13 cellular contexts compared by ENCODE assay signal in genomic region chr16:53456625-53457024, GRCh38. TPM values are rescaled to one million over a fixed set of nuclear protein-coding genes. Genes with fewer than 3 reads are reported as not detected.
DNase-seq lines count a peak whose midpoint lies in the region; ATAC-seq and TF ChIP-seq lines count a peak whose summit lies in the region.
"Had no signal": no experiment of that assay in that cellular context is flagged by ENCODE, and none has a peak within 500 bp of the region (broad histone marks: within the 10 kb centered on the region; RNA-seq: fewer than 3 reads in every experiment).

No MANE protein-coding gene starts in this region.

- intact Hi-C loops in IMR-90 (cut with micrococcal nuclease) = loop anchor here (10.0 kb wide), 1 partner anchor 142 kb away; no protein-coding TSS in a partner anchor
- intact Hi-C loops in activated CD4-positive, alpha-beta memory T cell treated with anti-CD3 and anti-CD28 coated beads for 36 hours (cut with micrococcal nuclease) = loop anchor here (1.0 to 10.0 kb wide), 5 partner anchors 21 to 1468 kb away; partner anchors contain the start of gene AKTIP
- intact Hi-C loops in mucosa of descending colon (cut with DNase I, micrococcal nuclease) = no loop called here

- no peak for TF ChIP-seq POLR2A in IMR-90 (IDR thresholded peaks at IDR 0.05; ENCODE audit: low read depth, low read length)

- no TSS peak for BruUV-seq in IMR-90 (replicated peaks; lab: Mats Ljungman, UMichigan)

- ATAC-seq in IMR-90 (ENCODE audit: low read depth) (no peak), mucosa of descending colon (peak; percentile 73), GM19463 (IDR thresholded peaks at IDR 0.05; ENCODE audit: unreplicated experiment) (no peak), HG03439 (IDR thresholded peaks at IDR 0.05; ENCODE audit: unreplicated experiment) (no peak), WTC11 (no peak)
- ATAC-seq: left lung had no signal

- H3K9me3 ChIP-seq in IMR-90 (ENCODE audit: control insufficient read depth, insufficient read depth, low read length) = no peaks in the 10 kb centered on the region
- H3K9me3 ChIP-seq in mucosa of descending colon = no peaks in the 10 kb centered on the region
- H3K9me3 ChIP-seq: left lung had no signal

- WGBS in IMR-90 (ENCODE audit: extremely low coverage in 2 of 2, insufficient read length in 1 of 2), 2 experiments = no CpG with 5 or more reads among the region's 2 CpGs

- H3K23ac ChIP-seq in IMR-90 (ENCODE audit: low read depth, low read length) = no peak overlapping the region

- H3K9me3 Mint-ChIP-seq in activated CD4-positive, alpha-beta memory T cell treated with anti-CD3 and anti-CD28 coated beads for 36 hours = no peaks in the 10 kb centered on the region
- H3K9me3 Mint-ChIP-seq in chondrocyte (ENCODE audit: low read depth) = no peaks in the 10 kb centered on the region
- no peaks in the 10 kb centered on the region for H3K9me3 Mint-ChIP-seq in WTC11
- H3K9me3 Mint-ChIP-seq: dendritic cell treated with granulocyte-macrophage colony-stimulating factor and Interleukin-4, amounts not matched to agents 40 ng/mL and 50 ng/mL, for 4 days had no signal

- H3K27me3 ChIP-seq in IMR-90 (ENCODE audit: control insufficient read depth, insufficient read depth, low read length) = no peaks in the 10 kb centered on the region
- H3K27me3 ChIP-seq: left lung had no signal

- H3K14ac ChIP-seq in IMR-90 (replicated peaks; ENCODE audit: low read depth, low read length) = no peak overlapping the region

- no peak overlapping the region for H2BK120ac ChIP-seq in IMR-90 (ENCODE audit: low read depth, low read length)

- no peak overlapping the region for H3K27ac ChIP-seq in IMR-90 (ENCODE audit: insufficient read depth, low read length)

- H3K4me3 ChIP-seq in IMR-90 (ENCODE audit: insufficient read depth, low read depth, low read length) (no peak overlapping the region), mucosa of descending colon (no peak overlapping the region)
- H3K4me3 ChIP-seq: left lung had no signal

- DNase-seq in GF-D8 (lab: John Stamatoyannopoulos, UW) (peak; percentile 53), IMR-90 (no peak), mucosa of descending colon (no peak), chondrocyte (ENCODE audit: low spot score) (no peak), WTC11 (ENCODE audit: low spot score) (no peak)
- peak; percentile 24 for DNase-seq in activated CD4-positive, alpha-beta memory T cell treated with anti-CD3 and anti-CD28 coated beads for 36 hours
- DNase-seq: DMS79, left lung, NCI-H345 had no signal

- peaks cover 86% of the 10 kb centered on the region for H3K4me1 Mint-ChIP-seq in activated CD4-positive, alpha-beta memory T cell treated with anti-CD3 and anti-CD28 coated beads for 36 hours (ENCODE audit: low read depth)
- H3K4me1 Mint-ChIP-seq in chondrocyte (ENCODE audit: low read depth) (no peaks in the 10 kb centered on the region), WTC11 (no peaks in the 10 kb centered on the region; the same call in 1 of the 2 replicates)

- H3K36me3 Mint-ChIP-seq in activated CD4-positive, alpha-beta memory T cell treated with anti-CD3 and anti-CD28 coated beads for 36 hours = peaks cover 54% of the 10 kb centered on the region
- peaks cover 38% of the 10 kb centered on the region for H3K36me3 Mint-ChIP-seq in chondrocyte (ENCODE audit: low read depth)
- peaks cover 56% of the 10 kb centered on the region for H3K36me3 Mint-ChIP-seq in WTC11

- dilution Hi-C loops in IMR-90 (cut with HindIII; ENCODE audit: low sequenced_read_pairs, unreplicated experiment) = no loop called here

- CTCF ChIA-PET in IMR-90 (lab: Yijun Ruan, JAX) = no interaction called here
- CTCF ChIA-PET in activated CD4-positive, alpha-beta memory T cell treated with anti-CD3 and anti-CD28 coated beads for 36 hours (lab: Charles Lee) = interaction anchor here (0.7 to 1.2 kb wide), 3 partner anchors 10 to 402 kb away, joined by 3 read pairs; partner anchors contain the start of gene CHD9
- CTCF ChIA-PET in WTC11 (lab: Charles Lee) = interaction anchor here (0.6 kb wide), 1 partner anchor 45 kb away, joined by 3 read pairs; no protein-coding TSS in a partner anchor

- 0 out of 2 replicates have a peak overlapping the region, but pooled peaks have one; percentile 13 for H3K56ac ChIP-seq in IMR-90 (ENCODE audit: extremely low read depth, insufficient read depth, low read length)

- H2AFZ ChIP-seq in IMR-90 (replicated peaks; ENCODE audit: low read length, poor library complexity) = no peak overlapping the region

- H3K4ac ChIP-seq in IMR-90 (ENCODE audit: low read depth, low read length) = no peak overlapping the region

- H3K18ac ChIP-seq in IMR-90 (ENCODE audit: low read depth, low read length) = no peak overlapping the region

- no peak overlapping the region for H3K9ac ChIP-seq in IMR-90 (ENCODE audit: low read depth, low read length)

- peak overlapping the region; percentile 56 for H3K4me3 Mint-ChIP-seq in activated CD4-positive, alpha-beta memory T cell treated with anti-CD3 and anti-CD28 coated beads for 36 hours
- H3K4me3 Mint-ChIP-seq in chondrocyte (ENCODE audit: unreplicated experiment) = no peak overlapping the region
- no peak overlapping the region for H3K4me3 Mint-ChIP-seq in WTC11
- H3K4me3 Mint-ChIP-seq: dendritic cell treated with granulocyte-macrophage colony-stimulating factor and Interleukin-4, amounts not matched to agents 40 ng/mL and 50 ng/mL, for 4 days had no signal

- no peak overlapping the region for H4K91ac ChIP-seq in IMR-90 (ENCODE audit: insufficient read depth, low read depth, low read length)

- no peak overlapping the region for H2AK5ac ChIP-seq in IMR-90 (ENCODE audit: low read depth, low read length)

- H3K9me1 ChIP-seq in IMR-90 (ENCODE audit: insufficient read depth, low read length) = peaks cover 3% of the 10 kb centered on the region; the same call in 1 of the 2 replicates

- no peak for TF ChIP-seq CTCF in IMR-90 (conservative IDR thresholded peaks at IDR 0.05; ENCODE audit: low read depth, low read length)
- TF ChIP-seq CTCF in mucosa of descending colon (IDR thresholded peaks at IDR 0.05) = no peak
- TF ChIP-seq CTCF in chondrocyte (IDR thresholded peaks at IDR 0.05) = no peak
- TF ChIP-seq CTCF in WTC11 (IDR thresholded peaks at IDR 0.05) = no peak

- no peak overlapping the region for H2BK5ac ChIP-seq in IMR-90 (ENCODE audit: low read depth, low read length, poor library complexity, severe bottlenecking)

- H4K20me1 ChIP-seq in IMR-90 (ENCODE audit: insufficient read depth, low read length) = no peaks in the 10 kb centered on the region

- H4K5ac ChIP-seq in IMR-90 (ENCODE audit: low read depth, low read length) = no peak overlapping the region

- peaks cover 36% of the 10 kb centered on the region for H3K36me3 ChIP-seq in IMR-90 (ENCODE audit: control insufficient read depth, insufficient read depth, low read length)
- H3K36me3 ChIP-seq in mucosa of descending colon (ENCODE audit: low read depth) = peaks cover 5% of the 10 kb centered on the region

- POLR2A ChIA-PET in IMR-90 (lab: Charles Lee; ENCODE audit: unreplicated experiment) (no interaction called here), WTC11 (lab: Charles Lee) (interaction anchor here (0.6 kb wide), 1 partner anchor 424 kb away, joined by 3 read pairs; no protein-coding TSS in a partner anchor)
- POLR2A ChIA-PET in activated CD4-positive, alpha-beta memory T cell treated with anti-CD3 and anti-CD28 coated beads for 36 hours (lab: Charles Lee) = interaction anchor here (1.0 to 1.6 kb wide), 4 partner anchors 12 to 42 kb away, joined by 3 to 7 read pairs (median 4); no protein-coding TSS in a partner anchor

- H3K79me1 ChIP-seq in IMR-90 (ENCODE audit: low read depth in 1 of 2, low read length in 2 of 2) = no peaks in the 10 kb centered on the region

- H4K8ac ChIP-seq in IMR-90 (ENCODE audit: low read depth in 2 of 2, low read length in 2 of 2) = no peak overlapping the region

- no peak overlapping the region for H2BK20ac ChIP-seq in IMR-90 (ENCODE audit: low read depth, low read length)

- H3K27ac Mint-ChIP-seq in activated CD4-positive, alpha-beta memory T cell treated with anti-CD3 and anti-CD28 coated beads for 36 hours = peak overlapping the region; percentile 87
- H3K27ac Mint-ChIP-seq in chondrocyte (ENCODE audit: unreplicated experiment) (no peak overlapping the region), WTC11 (no peak overlapping the region)
- H3K27ac Mint-ChIP-seq: dendritic cell treated with granulocyte-macrophage colony-stimulating factor and Interleukin-4, amounts not matched to agents 40 ng/mL and 50 ng/mL, for 4 days; progenitor cell of endocrine pancreas had no signal

- no peak overlapping the region for H2AK9ac ChIP-seq in IMR-90 (replicated peaks; ENCODE audit: low read depth, low read length, poor library complexity)

- H3K4me1 ChIP-seq in IMR-90 (ENCODE audit: control insufficient read depth, insufficient read depth, low read length) = no peaks in the 10 kb centered on the region
- no peaks in the 10 kb centered on the region for H3K4me1 ChIP-seq in mucosa of descending colon (ENCODE audit: low read depth)
- H3K4me1 ChIP-seq: left lung had no signal

- in situ Hi-C loops in IMR-90 (cut with MboI; ENCODE audit: low sequenced_read_pairs) = no loop called here

- H3K27me3 Mint-ChIP-seq in activated CD4-positive, alpha-beta memory T cell treated with anti-CD3 and anti-CD28 coated beads for 36 hours = no peaks in the 10 kb centered on the region
- H3K27me3 Mint-ChIP-seq in chondrocyte (ENCODE audit: low read depth) = no peaks in the 10 kb centered on the region
- no peaks in the 10 kb centered on the region for H3K27me3 Mint-ChIP-seq in WTC11 (ENCODE audit: low read depth)
- H3K27me3 Mint-ChIP-seq: dendritic cell treated with granulocyte-macrophage colony-stimulating factor and Interleukin-4, amounts not matched to agents 40 ng/mL and 50 ng/mL, for 4 days; progenitor cell of endocrine pancreas had no signal

- no peak overlapping the region for H2BK15ac ChIP-seq in IMR-90 (ENCODE audit: low read depth, low read length)

- no peak for TF ChIP-seq RAD21 in IMR-90 (IDR thresholded peaks at IDR 0.05; ENCODE audit: low read length)

- H3K4me2 ChIP-seq in IMR-90 (ENCODE audit: low read depth, low read length) = no peak overlapping the region

RNA-seq across cellular contexts. Expression of gene RBL2, which starts 22.4 kb away (rescaled TPM):
- 19.7 and 24.2 TPM in 2 replicates for total RNA-seq in IMR-90 (2012; rRNA removed)
- polyA plus RNA-seq in IMR-90 (2012; rRNA removed) = 20.4 and 23.4 TPM in 2 replicates
- polyA plus RNA-seq in IMR-90 (2012; cell fraction: cytosol; rRNA removed) = 5.7 and 6.6 TPM in 2 replicates
- polyA plus RNA-seq in IMR-90 (2012; cell fraction: nucleus; rRNA removed; ENCODE audit: low replicate concordance) = 42.0 and 103 TPM in 2 replicates
- total RNA-seq in activated CD4-positive, alpha-beta memory T cell treated with anti-CD3 and anti-CD28 coated beads for 36 hours = 10 to 100 TPM; 79.9 to 84.6 TPM
- 10 to 100 TPM; 55.0 to 75.6 (median 75.2) TPM for total RNA-seq in mucosa of descending colon
- 28.5 to 40.4 TPM (median 29.2 TPM) in 3 replicates for total RNA-seq in chondrocyte
- total RNA-seq in WTC11 (2021) = 33.9 to 38.4 TPM (median 34.1 TPM) in 3 replicates

RNA-seq across cellular contexts. Expression of gene AKTIP, which starts 46.4 kb away (rescaled TPM):
- total RNA-seq in IMR-90 (2012; rRNA removed) = 18.9 and 19.9 TPM in 2 replicates
- polyA plus RNA-seq in IMR-90 (2012; rRNA removed) = 14.0 and 17.7 TPM in 2 replicates
- 6.7 and 8.8 TPM in 2 replicates for polyA plus RNA-seq in IMR-90 (2012; cell fraction: cytosol; rRNA removed)
- polyA plus RNA-seq in IMR-90 (2012; cell fraction: nucleus; rRNA removed; ENCODE audit: low replicate concordance) = 8.1 and 36.9 TPM in 2 replicates
- 10 to 100 TPM; 25.6 to 27.1 TPM for total RNA-seq in activated CD4-positive, alpha-beta memory T cell treated with anti-CD3 and anti-CD28 coated beads for 36 hours
- total RNA-seq in mucosa of descending colon = 10 to 100 TPM; 28.1 to 54.4 (median 37.6) TPM
- total RNA-seq in chondrocyte = 33.2 to 42.1 TPM (median 36.1 TPM) in 3 replicates
- 19.9 TPM in 3 replicates for total RNA-seq in WTC11 (2021)

Comparison
In these comparisons a context has a peak if more than half of its experiments do, and no peak if none do; other contexts are left out.
1. DNase-seq: peak in GF-D8 (single experiment) and activated CD4-positive, alpha-beta memory T cell treated with anti-CD3 and anti-CD28 coated beads for 36 hours (single experiment); none in IMR-90 (single experiment), mucosa of descending colon (0 of 3), chondrocyte (single experiment) and WTC11 (single experiment).
2. intact Hi-C loops: an anchor here in IMR-90 (10.0 kb wide) and activated CD4-positive, alpha-beta memory T cell treated with anti-CD3 and anti-CD28 coated beads for 36 hours (1.0 to 10.0 kb wide); none called in mucosa of descending colon.